In the genomic region with DNA sequence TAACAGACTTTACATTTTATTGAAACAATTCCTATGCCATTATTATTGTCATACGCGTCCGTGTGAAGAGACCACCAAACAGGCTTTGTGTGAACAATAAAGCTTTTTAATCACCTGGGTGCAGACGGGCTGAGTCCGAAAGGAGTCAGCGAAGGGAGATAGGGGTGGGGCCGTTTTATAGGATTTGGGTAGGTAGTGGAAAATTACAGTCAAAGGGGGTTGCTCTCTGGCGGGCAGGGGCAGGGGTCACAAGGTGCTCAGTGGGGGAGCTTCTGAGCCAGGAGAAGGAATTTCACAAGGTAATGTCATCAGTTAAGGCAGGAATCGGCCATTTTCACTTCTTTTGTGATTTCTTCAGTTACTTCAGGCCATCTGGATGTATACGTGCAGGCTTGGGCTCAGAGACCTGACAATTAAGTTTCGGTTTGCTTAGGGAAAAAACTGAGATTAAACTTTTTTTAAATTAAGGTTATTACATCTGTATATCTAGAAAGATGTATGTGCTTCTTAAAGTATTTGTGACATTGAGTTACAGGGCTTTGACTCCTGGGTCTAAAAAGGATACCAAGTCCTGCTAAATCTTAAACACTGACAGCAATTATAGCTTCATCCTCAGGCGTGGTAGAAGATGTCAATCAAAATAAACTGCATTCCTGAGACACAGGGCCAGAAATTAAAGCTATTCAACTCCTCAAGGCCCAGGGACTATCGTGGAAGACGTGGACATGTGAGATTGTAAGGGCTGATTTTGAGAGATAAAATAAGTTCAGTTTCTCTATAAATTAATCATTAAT, we compare ENCODE assay signal across 7 cellular contexts.
A peak's percentile ranks its signal among the peaks of the same experiment; 100 is the strongest.
DNase-seq lines count a peak whose midpoint lies in the region; ATAC-seq and TF ChIP-seq lines count a peak whose summit lies in the region.
"Not testable (repeated sequence)": the region's sequence is repeated elsewhere in the genome, so short reads cannot be mapped to it uniquely, and the experiment has no call there.

No MANE protein-coding gene starts in this region.

- not testable (repeated sequence) for H3K27me3 ChIP-seq in H7 (ENCODE audit: control insufficient read depth, insufficient read depth, low read length); HUES6 (ENCODE audit: control insufficient read depth, insufficient read depth, low read length); endodermal cell (ENCODE audit: control insufficient read depth, insufficient read depth, low read length, poor library complexity, severe bottlenecking); iPS-18a (ENCODE audit: control insufficient read depth, insufficient read depth, low read length)

- peak overlapping the region; percentile 61 for H3K4me3 Mint-ChIP-seq in endodermal cell
- H3K4me3 Mint-ChIP-seq in progenitor cell of endocrine pancreas (ENCODE audit: low read depth): not testable (repeated sequence)

- H3K9me3 ChIP-seq in HUES6 (ENCODE audit: control insufficient read depth, insufficient read depth, low read depth, low read length): peaks cover 24% of the 10 kb centered on the region
- H3K9me3 ChIP-seq in endodermal cell (ENCODE audit: control insufficient read depth, low read length): peaks cover 26% of the 10 kb centered on the region
- H3K9me3 ChIP-seq in iPS-18a (ENCODE audit: control insufficient read depth, low read depth, low read length): peaks cover 17% of the 10 kb centered on the region
- not testable (repeated sequence) for H3K9me3 ChIP-seq in mucosa of descending colon

- intact Hi-C loops in mucosa of descending colon (cut with DNase I, micrococcal nuclease): not testable (repeated sequence)

- peaks cover 39% of the 10 kb centered on the region for H3K4me1 ChIP-seq in HUES6 (ENCODE audit: control insufficient read depth, insufficient read depth, low read length)
- H3K4me1 ChIP-seq in endodermal cell (ENCODE audit: control insufficient read depth, insufficient read depth, low read length); mucosa of descending colon (ENCODE audit: low read depth): not testable (repeated sequence)
- peaks cover 38% of the 10 kb centered on the region for H3K4me1 ChIP-seq in iPS-18a (ENCODE audit: control insufficient read depth, low read depth, low read length)

- H3K36me3 Mint-ChIP-seq in endodermal cell (ENCODE audit: low read depth): peaks cover 51% of the 10 kb centered on the region
- H3K36me3 Mint-ChIP-seq in progenitor cell of endocrine pancreas (ENCODE audit: insufficient read depth): peaks cover 35% of the 10 kb centered on the region

- H3K9me3 Mint-ChIP-seq in endodermal cell: peaks cover 46% of the 10 kb centered on the region
- H3K9me3 Mint-ChIP-seq in progenitor cell of endocrine pancreas (ENCODE audit: low read depth): peaks cover 21% of the 10 kb centered on the region

- H3K4me1 Mint-ChIP-seq in endodermal cell: peaks cover 61% of the 10 kb centered on the region
- peaks cover 24% of the 10 kb centered on the region for H3K4me1 Mint-ChIP-seq in progenitor cell of endocrine pancreas (ENCODE audit: low read depth)

- H3K27ac Mint-ChIP-seq in endodermal cell: peak overlapping the region; percentile 96
- peak overlapping the region; percentile 92 for H3K27ac Mint-ChIP-seq in progenitor cell of endocrine pancreas

- TF ChIP-seq CTCF in VCaP (conservative IDR thresholded peaks at IDR 0.05); endodermal cell (conservative IDR thresholded peaks at IDR 0.05); mucosa of descending colon (IDR thresholded peaks at IDR 0.05); progenitor cell of endocrine pancreas (IDR thresholded peaks at IDR 0.05; ENCODE audit: unreplicated experiment): not testable (repeated sequence)

- H3K27me3 Mint-ChIP-seq in endodermal cell (ENCODE audit: insufficient read depth); progenitor cell of endocrine pancreas: not testable (repeated sequence)

- H3K9ac ChIP-seq in HUES6 (ENCODE audit: low read length): peak overlapping the region; percentile 90
- peak overlapping the region; percentile 25 for H3K9ac ChIP-seq in endodermal cell (ENCODE audit: extremely low read depth, low read length, poor library complexity, severe bottlenecking)
- H3K9ac ChIP-seq in iPS-18a (ENCODE audit: low read length): peak overlapping the region; percentile 62

- WGBS in endodermal cell (ENCODE audit: insufficient coverage in 1 of 2, insufficient read length in 1 of 2), 2 experiments: 23% methylated on average over 10 of the region's 14 CpGs; no CpG with 5 or more reads in 1 of the 2 experiments

- peaks cover 19% of the 10 kb centered on the region for H3K36me3 ChIP-seq in H7 (replicated peaks; ENCODE audit: control insufficient read depth, insufficient read depth, low read length)
- peaks cover 46% of the 10 kb centered on the region for H3K36me3 ChIP-seq in HUES6 (ENCODE audit: control insufficient read depth, insufficient read depth, low read length)
- not testable (repeated sequence) for H3K36me3 ChIP-seq in endodermal cell (ENCODE audit: control insufficient read depth, insufficient read depth, low read length); mucosa of descending colon (ENCODE audit: low read depth)
- peaks cover 21% of the 10 kb centered on the region for H3K36me3 ChIP-seq in iPS-18a (ENCODE audit: control insufficient read depth, low read depth, low read length)

- peak overlapping the region; percentile 16; the same call in 1 of the 2 replicates for H3K4me3 ChIP-seq in H7 (ENCODE audit: insufficient read depth, low read depth, low read length)
- H3K4me3 ChIP-seq in HUES6 (ENCODE audit: low read depth, low read length): peak overlapping the region; percentile 61
- H3K4me3 ChIP-seq in endodermal cell (ENCODE audit: low read length): peak overlapping the region; percentile 45
- peak overlapping the region; percentile 50 for H3K4me3 ChIP-seq in iPS-18a (ENCODE audit: low read length)
- H3K4me3 ChIP-seq in mucosa of descending colon: not testable (repeated sequence)

- peak; percentile 16 for ATAC-seq in mucosa of descending colon

- peak overlapping the region; percentile 97 for H3K27ac ChIP-seq in HUES6 (ENCODE audit: low read depth, low read length)
- H3K27ac ChIP-seq in VCaP: peak overlapping the region; percentile 18; the same call in 1 of the 2 replicates
- not testable (repeated sequence) for H3K27ac ChIP-seq in endodermal cell (ENCODE audit: low read depth, low read length)
- peak overlapping the region; percentile 83 for H3K27ac ChIP-seq in iPS-18a (ENCODE audit: low read length)

- not testable (repeated sequence) for DNase-seq in H7; progenitor cell of endocrine pancreas (ENCODE audit: low spot score, unreplicated experiment)
- DNase-seq in endodermal cell (peak; percentile 80), mucosa of descending colon (peak in 2 of 3 donors; percentile 13 to 20)

Comparison
In these comparisons a context has a peak if more than half of its experiments do, and no peak if none do; other contexts are left out.
1. H3K9ac ChIP-seq: peak in every context shown above with its lines; median percentile 90 in HUES6; 62 in iPS-18a; 25 in endodermal cell.